In genomic region chr9:128901822-128902221, GRCh38 we compare ENCODE assay signal across 8 cellular contexts. TPM values are rescaled to one million over a fixed set of nuclear protein-coding genes. Genes with fewer than 3 reads are reported as not detected.
DNase-seq lines count a peak whose midpoint lies in the region; ATAC-seq and TF ChIP-seq lines count a peak whose summit lies in the region.
"Had no signal": no experiment of that assay in that cellular context is flagged by ENCODE, and none has a peak within 500 bp of the region (broad histone marks: within the 10 kb centered on the region; RNA-seq: fewer than 3 reads in every experiment).

No MANE protein-coding gene starts in this region.

- peaks cover 9% of the 10 kb centered on the region; the same call in 1 of the 2 replicates for H3K79me2 ChIP-seq in Loucy (ENCODE audit: insufficient read depth, low read length)

- no peak for DNase-seq in effector memory CD8-positive, alpha-beta T cell
- DNase-seq in stomach: no peak
- no peak for DNase-seq in GDM1 (lab: John Stamatoyannopoulos, UW)
- DNase-seq in GOT3 (lab: John Stamatoyannopoulos, UW): no peak
- no peak for DNase-seq in omental fat pad (ENCODE audit: low spot score)
- DNase-seq: NCI-H146 had no signal

- H3K4me1 ChIP-seq in Loucy (ENCODE audit: insufficient read depth, low read length, poor library complexity, severe bottlenecking): peaks cover 32% of the 10 kb centered on the region
- peaks cover 22 to 69% (median 47%) of the 10 kb centered on the region in 4 donors for H3K4me1 ChIP-seq in stomach

- peaks cover 26% of the 10 kb centered on the region for H3K36me3 Mint-ChIP-seq in effector memory CD8-positive, alpha-beta T cell (ENCODE audit: insufficient read depth)

- no peaks in the 10 kb centered on the region for H3K27me3 Mint-ChIP-seq in effector memory CD8-positive, alpha-beta T cell

- no peak for TF ChIP-seq CTCF in Loucy (conservative IDR thresholded peaks at IDR 0.05; ENCODE audit: low read length)
- no peak for TF ChIP-seq CTCF in stomach (IDR thresholded peaks at IDR 0.05)
- TF ChIP-seq CTCF in omental fat pad (IDR thresholded peaks at IDR 0.05): no peak

- WGBS in stomach, 5 donors: 74 to 88% (median 84%) methylated on average over 3 to 5 of the region's 5 CpGs

- peaks cover 48 to 54% of the 10 kb centered on the region in 2 donors for H3K4me1 Mint-ChIP-seq in effector memory CD8-positive, alpha-beta T cell (ENCODE audit: low read depth in 2 of 2)

- peak overlapping the region; percentile 55 to 78 (median 74) for H3K27ac ChIP-seq in stomach

- ATAC-seq in GM19043 (IDR thresholded peaks at IDR 0.05; ENCODE audit: low read depth, unreplicated experiment) (peak; percentile 8), omental fat pad (ENCODE audit: low FRiP score) (no peak)
- peak; percentile 6 for ATAC-seq in effector memory CD8-positive, alpha-beta T cell (replicated peaks)

- TF ChIP-seq EP300 in stomach (IDR thresholded peaks at IDR 0.05): no peak

- H3K4me2 ChIP-seq in Loucy (ENCODE audit: low read depth, low read length, poor library complexity, severe bottlenecking): peak overlapping the region; percentile 77

- no peaks in the 10 kb centered on the region for H3K9me2 ChIP-seq in Loucy (replicated peaks; ENCODE audit: low read depth, low read length)

- no peaks in the 10 kb centered on the region for H3F3A ChIP-seq in Loucy (ENCODE audit: low read depth)

- H3K9ac ChIP-seq in Loucy (ENCODE audit: low read depth, low read length, poor library complexity, severe bottlenecking): peak overlapping the region; percentile 46

- peak overlapping the region; percentile 38 for H3K4me3 ChIP-seq in Loucy (ENCODE audit: low read length, poor library complexity, severe bottlenecking)
- H3K4me3 ChIP-seq in stomach: peak overlapping the region in 1 of 4 donors; percentile 6

- peak overlapping the region; percentile 95 to 97 for H3K27ac Mint-ChIP-seq in effector memory CD8-positive, alpha-beta T cell

- H3K9me3 ChIP-seq in Loucy (ENCODE audit: insufficient read depth, low read depth, low read length) (no peaks in the 10 kb centered on the region), stomach (no peaks in the 10 kb centered on the region)

- TF ChIP-seq POLR2A in stomach (IDR thresholded peaks at IDR 0.05): no peak

- H3K4me3 Mint-ChIP-seq in effector memory CD8-positive, alpha-beta T cell: peak overlapping the region; percentile 81 to 83

- H3K27me3 ChIP-seq in Loucy (ENCODE audit: insufficient read depth, low read length, poor library complexity, severe bottlenecking): no peaks in the 10 kb centered on the region
- no peaks in the 10 kb centered on the region for H3K27me3 ChIP-seq in stomach

- H4K20me1 ChIP-seq in Loucy (ENCODE audit: insufficient read depth, low read length, poor library complexity, severe bottlenecking): no peaks in the 10 kb centered on the region

- intact Hi-C loops in stomach (cut with DNase I; ENCODE audit: low total_unique reads): no loop called here

- no peaks in the 10 kb centered on the region for H3K9me3 Mint-ChIP-seq in effector memory CD8-positive, alpha-beta T cell

- H3K36me3 ChIP-seq in Loucy (ENCODE audit: insufficient read depth, low read length): no peaks in the 10 kb centered on the region; the same call in 1 of the 2 replicates
- peaks cover 17 to 34% (median 31%) of the 10 kb centered on the region in 4 donors for H3K36me3 ChIP-seq in stomach

- no peak overlapping the region for H2AFZ ChIP-seq in Loucy (ENCODE audit: low read length)

RNA-seq across cellular contexts. Expression of gene PHYHD1, which starts 19.0 kb away (rescaled TPM):
- total RNA-seq in stomach: 10 to 100 TPM in 4 of 5 donors, 1 to 10 TPM in 1; 1.4 to 37.3 (median 13.8) TPM
- 10 to 100 TPM; 43.9 to 55.8 (median 49.1) TPM for polyA plus RNA-seq in stomach
- 10 to 100 TPM; 14.4 to 43.8 (median 32.4) TPM for total RNA-seq in omental fat pad

RNA-seq across cellular contexts. Expression of gene LRRC8A, which starts 19.9 kb away (rescaled TPM):
- total RNA-seq in stomach (10 to 100 TPM; 14.7 to 63.7 (median 25.1) TPM), omental fat pad (10 to 100 TPM; 37.8 to 67.1 (median 47.8) TPM)
- 10 to 100 TPM; 11.2 to 22.7 (median 13.6) TPM for polyA plus RNA-seq in stomach

RNA-seq across cellular contexts. Expression of gene KYAT1, which starts 20.1 kb away (rescaled TPM):
- total RNA-seq in stomach (10 to 100 TPM in 2 of 5 donors, 1 to 10 TPM in 2, under 1 TPM in 1; 0.58 to 25.7 (median 6.1) TPM), omental fat pad (1 to 10 TPM; 2.9 to 9.3 (median 4.1) TPM)
- polyA plus RNA-seq in stomach: 1 to 10 TPM; 4.8 to 7.5 (median 5.3) TPM

RNA-seq across cellular contexts. Expression of gene DOLK, which starts 45.6 kb away (rescaled TPM):
- total RNA-seq in stomach (10 to 100 TPM in 1 of 5 donors, 1 to 10 TPM in 3, under 1 TPM in 1; 0.58 to 17.1 (median 9.4) TPM), omental fat pad (10 to 100 TPM; 13.3 to 23.2 (median 17.7) TPM)
- 1 to 10 TPM; 3.2 to 8.1 (median 6.2) TPM for polyA plus RNA-seq in stomach

RNA-seq across cellular contexts. Expression of gene NUP188, which starts 45.7 kb away (rescaled TPM):
- total RNA-seq in stomach (10 to 100 TPM; 26.3 to 79.9 (median 51.0) TPM), omental fat pad (10 to 100 TPM; 27.2 to 70.6 (median 38.3) TPM)
- polyA plus RNA-seq in stomach: 10 to 100 TPM in 1 of 3 donors, 1 to 10 TPM in 2; 4.4 to 10.1 (median 9.9) TPM
